Comparison of ENCODE assay signal across 19 cellular contexts in the genomic region with DNA sequence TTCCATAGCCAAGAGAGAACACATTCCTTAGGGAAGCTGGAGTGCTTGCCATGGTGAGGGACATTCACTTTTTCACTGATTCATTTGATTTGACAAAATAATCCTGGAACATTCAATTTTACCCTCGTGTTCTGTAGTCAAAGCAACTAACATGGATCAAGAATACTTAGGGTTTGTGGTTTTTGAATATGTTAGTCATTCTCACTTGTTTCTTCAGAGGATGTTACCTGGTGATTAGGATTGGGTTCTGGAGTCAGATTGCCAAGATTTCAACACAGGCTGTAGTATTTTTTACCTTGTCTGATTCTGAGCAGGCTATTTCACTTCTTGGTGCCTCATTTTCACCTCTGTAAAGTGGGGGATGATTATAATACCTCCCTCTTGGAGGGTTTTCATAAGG.
DNase-seq lines count a peak whose midpoint lies in the region; ATAC-seq and TF ChIP-seq lines count a peak whose summit lies in the region.
"Had no signal": no experiment of that assay in that cellular context is flagged by ENCODE, and none has a peak within 500 bp of the region (broad histone marks: within the 10 kb centered on the region; RNA-seq: fewer than 3 reads in every experiment).

No MANE protein-coding gene starts in this region.

- peaks cover 5% of the 10 kb centered on the region for H3K9me3 Mint-ChIP-seq in stimulated activated memory B cell treated with anti-CD40 and anti-IgM and Interleukin-4, amounts not matched to agents 10 μg/mL and 1 μg/mL and 100 μg/mL, for 72 hours

- DNase-seq in G401 (ENCODE audit: low spot score) (peak; percentile 19), RWPE2 (ENCODE audit: low spot score) (no peak), caudate nucleus (lab: John Stamatoyannopoulos, UW) (no peak), medulla oblongata (ENCODE audit: extremely low spot score) (peak; percentile 74), left lobe of liver (ENCODE audit: low spot score) (no peak), retina (no peak)
- no peak for DNase-seq in stimulated activated naive CD8-positive, alpha-beta T cell treated with anti-CD3 and anti-CD28 coated beads, Interleukin-15, Interleukin-2, amounts not matched to agents 100 U/mL and 50 U/mL, for 24 hours
- DNase-seq: CD4-positive, alpha-beta T cell; H7; HFFc6; MG63; NCI-H1048; NCI-H1436; NCI-H1930; NCI-H226; NCI-H526; PC-9 had no signal

- no peaks in the 10 kb centered on the region for H3K4me1 Mint-ChIP-seq in stimulated activated memory B cell treated with anti-CD40 and anti-IgM and Interleukin-4, amounts not matched to agents 10 μg/mL and 1 μg/mL and 100 μg/mL, for 72 hours

- peak; percentile 53; the same call in 2 of the 3 replicates for ATAC-seq in RWPE2 (ENCODE audit: low read depth)
- ATAC-seq in left lobe of liver, result no peak
- ATAC-seq in stimulated activated naive CD8-positive, alpha-beta T cell treated with anti-CD3 and anti-CD28 coated beads, Interleukin-15, Interleukin-2, amounts not matched to agents 100 U/mL and 50 U/mL, for 24 hours, result no peak
- ATAC-seq in stimulated activated memory B cell treated with anti-CD40 and anti-IgM and Interleukin-4, amounts not matched to agents 10 μg/mL and 1 μg/mL and 100 μg/mL, for 72 hours, result no peak

- H3K4me3 Mint-ChIP-seq in stimulated activated memory B cell treated with anti-CD40 and anti-IgM and Interleukin-4, amounts not matched to agents 10 μg/mL and 1 μg/mL and 100 μg/mL, for 72 hours, result no peak overlapping the region
- H3K4me3 Mint-ChIP-seq: CD4-positive, alpha-beta T cell; HFFc6 had no signal

- H3K9me3 ChIP-seq in RWPE2 (ENCODE audit: severe bottlenecking), result no peaks in the 10 kb centered on the region
- H3K9me3 ChIP-seq: MG63 had no signal

- H3K27ac Mint-ChIP-seq in stimulated activated memory B cell treated with anti-CD40 and anti-IgM and Interleukin-4, amounts not matched to agents 10 μg/mL and 1 μg/mL and 100 μg/mL, for 72 hours, result no peak overlapping the region
- H3K27ac Mint-ChIP-seq: CD4-positive, alpha-beta T cell; HFFc6 had no signal

- H3K4me1 ChIP-seq in RWPE2 (ENCODE audit: insufficient read depth, poor library complexity, severe bottlenecking), result no peaks in the 10 kb centered on the region

- no peak overlapping the region for H3K27ac ChIP-seq in RWPE2 (ENCODE audit: poor library complexity, severe bottlenecking)
- peak overlapping the region; percentile 24 for H3K27ac ChIP-seq in caudate nucleus (ENCODE audit: low read depth, low read length)
- H3K27ac ChIP-seq: KMS-11, PC-9 had no signal

- in situ Hi-C loops in G401 (cut with HindIII; ENCODE audit: low sequenced_read_pairs), result no loop called here

- no peaks in the 10 kb centered on the region for H3K36me3 ChIP-seq in RWPE2 (ENCODE audit: low read depth)
- H3K36me3 ChIP-seq: MG63 had no signal

- no peak for TF ChIP-seq CTCF in RWPE2 (IDR thresholded peaks at IDR 0.05; ENCODE audit: poor library complexity, severe bottlenecking)

- no peaks in the 10 kb centered on the region for H3K36me3 Mint-ChIP-seq in stimulated activated memory B cell treated with anti-CD40 and anti-IgM and Interleukin-4, amounts not matched to agents 10 μg/mL and 1 μg/mL and 100 μg/mL, for 72 hours

- H3K4me3 ChIP-seq in RWPE2 (ENCODE audit: severe bottlenecking), result no peak overlapping the region
- H3K4me3 ChIP-seq: MG63, PC-9 had no signal

- no peaks in the 10 kb centered on the region for H3K27me3 Mint-ChIP-seq in stimulated activated memory B cell treated with anti-CD40 and anti-IgM and Interleukin-4, amounts not matched to agents 10 μg/mL and 1 μg/mL and 100 μg/mL, for 72 hours
- H3K27me3 Mint-ChIP-seq: CD4-positive, alpha-beta T cell had no signal

- H3K27me3 ChIP-seq in RWPE2 (ENCODE audit: insufficient read depth, poor library complexity, severe bottlenecking), result no peaks in the 10 kb centered on the region
- H3K27me3 ChIP-seq: MG63 had no signal

Comparison
In these comparisons a context has a peak if more than half of its experiments do, and no peak if none do; other contexts are left out.
1. DNase-seq: peak in G401 (single experiment) and medulla oblongata (single experiment); none in RWPE2 (single experiment), caudate nucleus (0 of 61), left lobe of liver (single experiment), retina (single experiment) and stimulated activated naive CD8-positive, alpha-beta T cell treated with anti-CD3 and anti-CD28 coated beads, Interleukin-15, Interleukin-2, amounts not matched to agents 100 U/mL and 50 U/mL, for 24 hours (single experiment).